Comparison of ENCODE assay signal across 1 cellular context in the genomic region with DNA sequence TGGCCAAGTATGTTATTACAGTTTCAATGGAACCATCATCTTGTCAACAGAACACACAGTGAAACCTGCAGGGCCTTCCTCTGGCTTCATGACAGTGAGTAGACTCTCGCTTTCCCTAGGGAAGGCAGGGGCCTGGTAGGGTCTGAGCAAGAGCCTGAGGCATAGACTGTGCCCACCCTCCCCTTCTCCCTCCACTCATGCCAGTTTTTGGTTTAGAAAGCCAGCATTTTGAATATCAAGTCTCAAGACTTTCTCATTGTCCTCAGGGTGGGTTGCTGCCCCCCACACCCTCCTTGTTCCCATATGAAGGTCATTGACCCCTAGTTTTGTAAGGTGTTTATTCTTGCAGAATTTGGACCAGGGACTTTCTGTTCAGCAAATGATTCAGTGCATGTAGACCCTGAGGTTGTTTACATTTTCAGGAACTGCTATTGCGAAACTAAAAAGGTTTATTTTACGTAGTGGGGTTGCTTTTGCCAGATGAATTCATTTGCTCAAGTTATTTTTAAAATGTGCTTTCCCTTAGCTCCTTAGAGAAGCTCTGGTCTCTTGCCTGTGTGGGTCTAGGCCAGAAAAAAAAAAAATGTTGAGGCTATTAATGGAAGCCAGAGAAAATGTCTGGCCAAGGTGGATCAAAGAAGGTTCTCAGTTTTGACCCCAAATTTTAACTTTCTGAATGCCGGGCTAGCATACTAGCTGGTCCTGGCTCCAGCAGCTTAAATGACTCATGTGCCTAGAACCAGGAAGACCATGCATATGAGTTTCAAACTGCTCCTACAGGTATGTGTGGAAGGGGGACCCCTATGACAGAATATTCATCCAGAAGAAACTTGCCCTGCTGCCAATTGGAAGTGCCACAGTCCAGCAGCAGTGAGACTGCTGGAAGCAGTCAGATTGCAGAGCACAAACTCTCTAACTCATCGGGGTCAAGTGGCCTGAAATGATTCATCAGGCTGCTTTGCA.
TF ChIP-seq lines count a peak whose summit lies in the region.

No MANE protein-coding gene starts in this region.

TF ChIP-seq in WTC11, 78 proteins besides CTCF, POLR2A, EP300 and RAD21 (continued from another document):
- TF ChIP-seq, protein P1, sequence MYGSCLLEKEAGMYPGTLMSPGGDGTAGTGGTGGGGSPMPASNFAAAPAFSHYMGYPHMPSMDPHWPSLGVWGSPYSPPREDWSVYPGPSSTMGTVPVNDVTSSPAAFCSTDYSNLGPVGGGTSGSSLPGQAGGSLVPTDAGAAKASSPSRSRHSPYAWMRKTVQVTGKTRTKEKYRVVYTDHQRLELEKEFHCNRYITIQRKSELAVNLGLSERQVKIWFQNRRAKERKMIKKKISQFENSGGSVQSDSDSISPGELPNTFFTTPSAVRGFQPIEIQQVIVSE (CRISPR knock-in tag; IDR thresholded peaks at IDR 0.05; ENCODE audit: borderline replicate concordance) = no peak
- TF ChIP-seq, protein P2, sequence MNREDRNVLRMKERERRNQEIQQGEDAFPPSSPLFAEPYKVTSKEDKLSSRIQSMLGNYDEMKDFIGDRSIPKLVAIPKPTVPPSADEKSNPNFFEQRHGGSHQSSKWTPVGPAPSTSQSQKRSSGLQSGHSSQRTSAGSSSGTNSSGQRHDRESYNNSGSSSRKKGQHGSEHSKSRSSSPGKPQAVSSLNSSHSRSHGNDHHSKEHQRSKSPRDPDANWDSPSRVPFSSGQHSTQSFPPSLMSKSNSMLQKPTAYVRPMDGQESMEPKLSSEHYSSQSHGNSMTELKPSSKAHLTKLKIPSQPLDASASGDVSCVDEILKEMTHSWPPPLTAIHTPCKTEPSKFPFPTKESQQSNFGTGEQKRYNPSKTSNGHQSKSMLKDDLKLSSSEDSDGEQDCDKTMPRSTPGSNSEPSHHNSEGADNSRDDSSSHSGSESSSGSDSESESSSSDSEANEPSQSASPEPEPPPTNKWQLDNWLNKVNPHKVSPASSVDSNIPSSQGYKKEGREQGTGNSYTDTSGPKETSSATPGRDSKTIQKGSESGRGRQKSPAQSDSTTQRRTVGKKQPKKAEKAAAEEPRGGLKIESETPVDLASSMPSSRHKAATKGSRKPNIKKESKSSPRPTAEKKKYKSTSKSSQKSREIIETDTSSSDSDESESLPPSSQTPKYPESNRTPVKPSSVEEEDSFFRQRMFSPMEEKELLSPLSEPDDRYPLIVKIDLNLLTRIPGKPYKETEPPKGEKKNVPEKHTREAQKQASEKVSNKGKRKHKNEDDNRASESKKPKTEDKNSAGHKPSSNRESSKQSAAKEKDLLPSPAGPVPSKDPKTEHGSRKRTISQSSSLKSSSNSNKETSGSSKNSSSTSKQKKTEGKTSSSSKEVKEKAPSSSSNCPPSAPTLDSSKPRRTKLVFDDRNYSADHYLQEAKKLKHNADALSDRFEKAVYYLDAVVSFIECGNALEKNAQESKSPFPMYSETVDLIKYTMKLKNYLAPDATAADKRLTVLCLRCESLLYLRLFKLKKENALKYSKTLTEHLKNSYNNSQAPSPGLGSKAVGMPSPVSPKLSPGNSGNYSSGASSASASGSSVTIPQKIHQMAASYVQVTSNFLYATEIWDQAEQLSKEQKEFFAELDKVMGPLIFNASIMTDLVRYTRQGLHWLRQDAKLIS (CRISPR knock-in tag; IDR thresholded peaks at IDR 0.05; ENCODE audit: borderline replicate concordance) = no peak
- no peak for TF ChIP-seq ZNF396 (CRISPR knock-in tag; IDR thresholded peaks at IDR 0.05; ENCODE audit: borderline replicate concordance)
- no peak for TF ChIP-seq ATF1 (CRISPR knock-in tag; IDR thresholded peaks at IDR 0.05)
- TF ChIP-seq, protein P3, sequence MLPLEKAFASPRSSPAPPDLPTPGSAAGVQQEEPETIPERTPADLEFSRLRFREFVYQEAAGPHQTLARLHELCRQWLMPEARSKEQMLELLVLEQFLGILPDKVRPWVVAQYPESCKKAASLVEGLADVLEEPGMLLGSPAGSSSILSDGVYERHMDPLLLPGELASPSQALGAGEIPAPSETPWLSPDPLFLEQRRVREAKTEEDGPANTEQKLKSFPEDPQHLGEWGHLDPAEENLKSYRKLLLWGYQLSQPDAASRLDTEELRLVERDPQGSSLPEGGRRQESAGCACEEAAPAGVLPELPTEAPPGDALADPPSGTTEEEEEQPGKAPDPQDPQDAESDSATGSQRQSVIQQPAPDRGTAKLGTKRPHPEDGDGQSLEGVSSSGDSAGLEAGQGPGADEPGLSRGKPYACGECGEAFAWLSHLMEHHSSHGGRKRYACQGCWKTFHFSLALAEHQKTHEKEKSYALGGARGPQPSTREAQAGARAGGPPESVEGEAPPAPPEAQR (CRISPR knock-in tag; IDR thresholded peaks at IDR 0.05) = no peak
- TF ChIP-seq, protein P4, sequence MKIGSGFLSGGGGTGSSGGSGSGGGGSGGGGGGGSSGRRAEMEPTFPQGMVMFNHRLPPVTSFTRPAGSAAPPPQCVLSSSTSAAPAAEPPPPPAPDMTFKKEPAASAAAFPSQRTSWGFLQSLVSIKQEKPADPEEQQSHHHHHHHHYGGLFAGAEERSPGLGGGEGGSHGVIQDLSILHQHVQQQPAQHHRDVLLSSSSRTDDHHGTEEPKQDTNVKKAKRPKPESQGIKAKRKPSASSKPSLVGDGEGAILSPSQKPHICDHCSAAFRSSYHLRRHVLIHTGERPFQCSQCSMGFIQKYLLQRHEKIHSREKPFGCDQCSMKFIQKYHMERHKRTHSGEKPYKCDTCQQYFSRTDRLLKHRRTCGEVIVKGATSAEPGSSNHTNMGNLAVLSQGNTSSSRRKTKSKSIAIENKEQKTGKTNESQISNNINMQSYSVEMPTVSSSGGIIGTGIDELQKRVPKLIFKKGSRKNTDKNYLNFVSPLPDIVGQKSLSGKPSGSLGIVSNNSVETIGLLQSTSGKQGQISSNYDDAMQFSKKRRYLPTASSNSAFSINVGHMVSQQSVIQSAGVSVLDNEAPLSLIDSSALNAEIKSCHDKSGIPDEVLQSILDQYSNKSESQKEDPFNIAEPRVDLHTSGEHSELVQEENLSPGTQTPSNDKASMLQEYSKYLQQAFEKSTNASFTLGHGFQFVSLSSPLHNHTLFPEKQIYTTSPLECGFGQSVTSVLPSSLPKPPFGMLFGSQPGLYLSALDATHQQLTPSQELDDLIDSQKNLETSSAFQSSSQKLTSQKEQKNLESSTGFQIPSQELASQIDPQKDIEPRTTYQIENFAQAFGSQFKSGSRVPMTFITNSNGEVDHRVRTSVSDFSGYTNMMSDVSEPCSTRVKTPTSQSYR (CRISPR knock-in tag; IDR thresholded peaks at IDR 0.05) = no peak
- no peak for TF ChIP-seq JUN (CRISPR knock-in tag; IDR thresholded peaks at IDR 0.05)
- no peak for TF ChIP-seq CREB1 (CRISPR knock-in tag; IDR thresholded peaks at IDR 0.05)
- no peak for TF ChIP-seq ZNF317 (CRISPR knock-in tag; IDR thresholded peaks at IDR 0.05; ENCODE audit: borderline replicate concordance, low read depth)
- TF ChIP-seq ZNF219 (CRISPR knock-in tag; IDR thresholded peaks at IDR 0.05; ENCODE audit: borderline replicate concordance) = no peak
- no peak for TF ChIP-seq NFATC4 (CRISPR knock-in tag; IDR thresholded peaks at IDR 0.05)
